ENCODE assay signal across 32 cellular contexts in the genomic region with DNA sequence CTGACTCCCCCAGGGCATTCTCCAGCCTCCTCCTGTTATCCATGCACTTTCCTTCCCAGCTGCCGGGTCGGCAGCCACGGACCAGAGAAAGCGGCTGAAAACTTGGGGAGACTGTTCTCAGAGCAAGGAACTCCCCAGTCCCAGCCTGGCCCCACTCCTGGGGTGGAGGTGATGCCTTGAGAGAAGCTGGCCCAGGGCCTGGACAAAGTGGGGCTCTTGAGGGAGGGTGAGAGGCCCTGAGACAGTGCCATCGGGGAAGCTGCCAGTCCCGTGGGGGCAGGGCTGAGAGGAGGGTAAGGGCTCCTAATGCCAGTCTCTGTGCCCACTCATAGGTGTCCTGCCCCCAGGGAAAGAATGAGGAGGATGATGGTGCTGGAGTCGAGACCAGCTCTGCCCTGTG. TPM values are rescaled to one million over a fixed set of nuclear protein-coding genes. Genes with fewer than 3 reads are reported as not detected.
DNase-seq lines count a peak whose midpoint lies in the region; ATAC-seq and TF ChIP-seq lines count a peak whose summit lies in the region.
"Had no signal": no experiment of that assay in that cellular context is flagged by ENCODE, and none has a peak within 500 bp of the region (broad histone marks: within the 10 kb centered on the region; RNA-seq: fewer than 3 reads in every experiment).

No MANE protein-coding gene starts in this region.

- H3K9ac ChIP-seq in muscle layer of colon (ENCODE audit: low read length), result no peak overlapping the region

- H3K4me3 ChIP-seq in heart left ventricle, result no peak overlapping the region
- peak overlapping the region in 1 of 2 donors; percentile 5 for H3K4me3 ChIP-seq in muscle layer of colon (ENCODE audit: low read depth in 1 of 2, low read length in 2 of 2)
- H3K4me3 ChIP-seq in upper lobe of right lung, result no peak overlapping the region
- H3K4me3 ChIP-seq: coronary artery, prostate gland, sigmoid colon had no signal

- TF ChIP-seq CTCF in heart left ventricle (IDR thresholded peaks at IDR 0.05), result no peak
- no peak for TF ChIP-seq CTCF in brain (conservative IDR thresholded peaks at IDR 0.05)
- no peak for TF ChIP-seq CTCF in upper lobe of right lung (IDR thresholded peaks at IDR 0.05)

- DNase-seq in Right ventricle myocardium superior (no peak), heart left ventricle (no peak), upper lobe of right lung (peak; percentile 78), SIG-M5 treated with dmso at 0.1 percent for 504 hours (lab: John Stamatoyannopoulos, UW; ENCODE audit: unreplicated experiment) (no peak), NCI-H82 (lab: John Stamatoyannopoulos, UW) (no peak)
- no peak for DNase-seq in activated CD4-positive, alpha-beta T cell treated with anti-CD3 and anti-CD28 coated beads, Interleukin-2, amount 10 ng/mL, durations not matched to agents 24 days and 14 days
- DNase-seq: 8988T; activated CD4-positive, alpha-beta T cell treated with anti-CD3 and anti-CD28 coated beads for 4 hours; CD4-positive, alpha-beta T cell; effector memory CD4-positive, alpha-beta T cell; GOT3; immature natural killer cell; left colon; MM.1S; naive thymus-derived CD4-positive, alpha-beta T cell; NCI-H2081; NCI-H345; NCI-H69; occipital lobe; SHP77 treated with DMSO at 0.1 percent for 48 hours; sigmoid colon; stimulated activated CD4-positive, alpha-beta T cell treated with anti-CD3 and anti-CD28 coated beads, Interleukin-4, amount 100 ng/mL, for 1 hour had no signal

- ATAC-seq in Right ventricle myocardium superior (ENCODE audit: poor library complexity) (peak; percentile 29), heart left ventricle (no peak), upper lobe of right lung (peak; percentile 18)
- ATAC-seq: activated naive CD4-positive, alpha-beta T cell treated with anti-CD3 and anti-CD28 coated beads, Interleukin-2, amount 50 U/mL, for 72 hours; activated T-helper 17 cell treated with anti-CD3 and anti-CD28 coated beads, Interleukin-2, amount 50 U/mL, for 72 hours; naive thymus-derived CD4-positive, alpha-beta T cell had no signal

- peaks cover 89% of the 10 kb centered on the region for H3K4me1 Mint-ChIP-seq in brain
- H3K4me1 Mint-ChIP-seq in activated CD4-positive, alpha-beta T cell treated with anti-CD3 and anti-CD28 coated beads, Interleukin-2, amount 10 ng/mL, durations not matched to agents 24 days and 14 days, result no peaks in the 10 kb centered on the region
- H3K4me1 Mint-ChIP-seq: immature natural killer cell had no signal

- WGBS in heart left ventricle, 4 donors, result 83 to 85% (median 84%) methylated on average over 7 of the region's 7 CpGs

- no peaks in the 10 kb centered on the region for H3K36me3 ChIP-seq in heart left ventricle
- H3K36me3 ChIP-seq in muscle layer of colon (ENCODE audit: insufficient read depth, low read length), result no peaks in the 10 kb centered on the region
- H3K36me3 ChIP-seq in upper lobe of right lung, result no peaks in the 10 kb centered on the region
- H3K36me3 ChIP-seq: prostate gland, sigmoid colon had no signal

- H3K27ac ChIP-seq in heart left ventricle (peak overlapping the region in 1 of 12 donors; percentile 29), muscle layer of colon (ENCODE audit: low read depth, low read length) (peak overlapping the region; percentile 6), upper lobe of right lung (no peak overlapping the region)
- H3K27ac ChIP-seq: epithelial cell of prostate, prostate gland had no signal

- H3K9me3 Mint-ChIP-seq in brain, result no peaks in the 10 kb centered on the region
- no peaks in the 10 kb centered on the region for H3K9me3 Mint-ChIP-seq in activated CD4-positive, alpha-beta T cell treated with anti-CD3 and anti-CD28 coated beads, Interleukin-2, amount 10 ng/mL, durations not matched to agents 24 days and 14 days
- H3K9me3 Mint-ChIP-seq: activated naive CD4-positive, alpha-beta T cell treated with anti-CD3 and anti-CD28 coated beads, Interleukin-2, amount 50 U/mL, for 72 hours; activated T-helper 17 cell treated with anti-CD3 and anti-CD28 coated beads, Interleukin-2, amount 50 U/mL, for 72 hours; CD4-positive, alpha-beta T cell; immature natural killer cell; naive thymus-derived CD4-positive, alpha-beta T cell; T-helper 2 cell treated with Interferon-gamma antibody and Interleukin-4, amounts not matched to agents 5 μg/mL and 100 μg/mL, for 36 hours; type B pancreatic cell had no signal

- H3K4me1 ChIP-seq in heart left ventricle (peaks cover 0 to 45% (median 0%) of the 10 kb centered on the region in 12 donors), muscle layer of colon (ENCODE audit: insufficient read depth, low read length) (peaks cover 59% of the 10 kb centered on the region), upper lobe of right lung (peaks cover 6% of the 10 kb centered on the region)
- H3K4me1 ChIP-seq: prostate gland had no signal

- peaks cover 3% of the 10 kb centered on the region for H3K27me3 Mint-ChIP-seq in brain
- H3K27me3 Mint-ChIP-seq in activated CD4-positive, alpha-beta T cell treated with anti-CD3 and anti-CD28 coated beads, Interleukin-2, amount 10 ng/mL, durations not matched to agents 24 days and 14 days, result no peaks in the 10 kb centered on the region
- H3K27me3 Mint-ChIP-seq: activated T-helper 17 cell treated with anti-CD3 and anti-CD28 coated beads, Interleukin-2, amount 50 U/mL, for 72 hours; CD4-positive, alpha-beta T cell had no signal

- no peaks in the 10 kb centered on the region for H3K36me3 Mint-ChIP-seq in brain
- no peaks in the 10 kb centered on the region for H3K36me3 Mint-ChIP-seq in activated CD4-positive, alpha-beta T cell treated with anti-CD3 and anti-CD28 coated beads, Interleukin-2, amount 10 ng/mL, durations not matched to agents 24 days and 14 days (ENCODE audit: low read depth)
- H3K36me3 Mint-ChIP-seq: activated naive CD4-positive, alpha-beta T cell treated with anti-CD3 and anti-CD28 coated beads, Interleukin-2, amount 50 U/mL, for 72 hours; immature natural killer cell; naive thymus-derived CD4-positive, alpha-beta T cell; type B pancreatic cell had no signal

- H3K4me3 Mint-ChIP-seq in brain, result no peak overlapping the region
- no peak overlapping the region for H3K4me3 Mint-ChIP-seq in activated CD4-positive, alpha-beta T cell treated with anti-CD3 and anti-CD28 coated beads, Interleukin-2, amount 10 ng/mL, durations not matched to agents 24 days and 14 days
- H3K4me3 Mint-ChIP-seq: activated T-helper 17 cell treated with anti-CD3 and anti-CD28 coated beads, Interleukin-2, amount 50 U/mL, for 72 hours; CD4-positive, alpha-beta T cell; immature natural killer cell; naive thymus-derived CD4-positive, alpha-beta T cell; T-helper 2 cell treated with Interferon-gamma antibody and Interleukin-4, amounts not matched to agents 5 μg/mL and 100 μg/mL, for 36 hours; type B pancreatic cell had no signal

- H3K27me3 ChIP-seq in heart left ventricle (no peaks in the 10 kb centered on the region), muscle layer of colon (ENCODE audit: control insufficient read depth in 1 of 2, insufficient read depth in 2 of 2, low read length in 2 of 2) (no peaks in the 10 kb centered on the region), upper lobe of right lung (no peaks in the 10 kb centered on the region)
- H3K27me3 ChIP-seq: sigmoid colon had no signal

- intact Hi-C loops in Right ventricle myocardium superior (cut with DNase I), result no loop called here
- intact Hi-C loops in heart left ventricle (cut with DNase I), result no loop called here
- intact Hi-C loops in upper lobe of right lung (cut with DNase I), result no loop called here
- intact Hi-C loops in activated CD4-positive, alpha-beta T cell treated with anti-CD3 and anti-CD28 coated beads, Interleukin-2, amount 10 ng/mL, durations not matched to agents 24 days and 14 days (cut with micrococcal nuclease), result no loop called here

- no peaks in the 10 kb centered on the region for H3K9me3 ChIP-seq in heart left ventricle
- H3K9me3 ChIP-seq in muscle layer of colon (ENCODE audit: low read length), result no peaks in the 10 kb centered on the region
- H3K9me3 ChIP-seq in upper lobe of right lung, result no peaks in the 10 kb centered on the region
- H3K9me3 ChIP-seq: prostate gland, sigmoid colon had no signal

- TF ChIP-seq POLR2A in heart left ventricle (IDR thresholded peaks at IDR 0.05), result no peak

- H3K27ac Mint-ChIP-seq in brain, result peak overlapping the region in 4 of 5 experiments; percentile 38 to 81 (median 74)
- H3K27ac Mint-ChIP-seq in activated CD4-positive, alpha-beta T cell treated with anti-CD3 and anti-CD28 coated beads, Interleukin-2, amount 10 ng/mL, durations not matched to agents 24 days and 14 days, result no peak overlapping the region
- H3K27ac Mint-ChIP-seq: activated T-helper 17 cell treated with anti-CD3 and anti-CD28 coated beads, Interleukin-2, amount 50 U/mL, for 72 hours; CD4-positive, alpha-beta T cell; immature natural killer cell; naive thymus-derived CD4-positive, alpha-beta T cell; T-helper 2 cell treated with Interferon-gamma antibody and Interleukin-4, amounts not matched to agents 5 μg/mL and 100 μg/mL, for 36 hours had no signal

RNA-seq across cellular contexts. Expression of a gene that starts 53.8 kb away (rescaled TPM):
- 0.35 TPM for total RNA-seq in Right ventricle myocardium superior
- 1 to 10 TPM in 1 of 9 donors, under 1 TPM in 8; 0.20 to 1.4 (median 0.37) TPM for total RNA-seq in heart left ventricle
- under 1 TPM; 0.22 to 0.46 TPM for polyA plus RNA-seq in heart left ventricle
- 27.0 TPM for polyA plus RNA-seq in brain (ENCODE audit: insufficient read depth, low read depth, low replicate concordance)
- total RNA-seq in upper lobe of right lung, result not detected
- total RNA-seq in activated CD4-positive, alpha-beta T cell treated with anti-CD3 and anti-CD28 coated beads, Interleukin-2, amount 10 ng/mL, durations not matched to agents 24 days and 14 days, result not detected in 2 replicates
- total RNA-seq: activated naive CD4-positive, alpha-beta T cell treated with anti-CD3 and anti-CD28 coated beads, Interleukin-2, amount 50 U/mL, for 72 hours; activated T-helper 17 cell treated with anti-CD3 and anti-CD28 coated beads, Interleukin-2, amount 50 U/mL, for 72 hours; CD4-positive, alpha-beta T cell; Daoy; naive thymus-derived CD4-positive, alpha-beta T cell had no signal
- polyA plus RNA-seq: immature natural killer cell had no signal

Comparison
In these comparisons a context has a peak if more than half of its experiments do, and no peak if none do; other contexts are left out.
1. ATAC-seq: peak in Right ventricle myocardium superior (single experiment) and upper lobe of right lung (single experiment); none in heart left ventricle (0 of 4).